19 cellular contexts compared by ENCODE assay signal in genomic region chr15:42102646-42103235, GRCh38. TPM values are rescaled to one million over a fixed set of nuclear protein-coding genes. Genes with fewer than 3 reads are reported as not detected.
DNase-seq lines count a peak whose midpoint lies in the region; ATAC-seq and TF ChIP-seq lines count a peak whose summit lies in the region.
"Had no signal": no experiment of that assay in that cellular context is flagged by ENCODE, and none has a peak within 500 bp of the region (broad histone marks: within the 10 kb centered on the region; RNA-seq: fewer than 3 reads in every experiment).

No MANE protein-coding gene starts in this region.

- H3K27ac ChIP-seq in GM23248 (no peak overlapping the region), smooth muscle cell (ENCODE audit: low read depth) (peak overlapping the region; percentile 32), ascending aorta (no peak overlapping the region)
- H3K27ac ChIP-seq: VCaP had no signal

- H3K36me3 Mint-ChIP-seq in activated naive CD8-positive, alpha-beta T cell treated with anti-CD3 and anti-CD28 coated beads, Interleukin-2, amount 50 U/mL, for 24 hours (ENCODE audit: low read depth) = no peaks in the 10 kb centered on the region
- H3K36me3 Mint-ChIP-seq: activated naive CD4-positive, alpha-beta T cell treated with anti-CD3 and anti-CD28 coated beads, Interleukin-2, amount 10 ng/mL, durations not matched to agents 7 days and 5 days; stimulated activated naive B cell treated with anti-CD40 and anti-IgM and Interleukin-4, amounts not matched to agents 10 μg/mL and 1 μg/mL and 100 μg/mL, for 72 hours had no signal

- H3K36me3 ChIP-seq in GM23248 (ENCODE audit: low read depth) (no peaks in the 10 kb centered on the region), smooth muscle cell (ENCODE audit: low read depth) (no peaks in the 10 kb centered on the region), ascending aorta (no peaks in the 10 kb centered on the region)

- H3K4me2 ChIP-seq in GM23248 (ENCODE audit: unreplicated experiment) (peak overlapping the region; percentile 14), smooth muscle cell (peak overlapping the region; percentile 47)

- no peaks in the 10 kb centered on the region for H3K9me3 Mint-ChIP-seq in activated naive CD8-positive, alpha-beta T cell treated with anti-CD3 and anti-CD28 coated beads, Interleukin-2, amount 50 U/mL, for 24 hours
- H3K9me3 Mint-ChIP-seq: activated naive CD4-positive, alpha-beta T cell treated with anti-CD3 and anti-CD28 coated beads, Interleukin-2, amount 10 ng/mL, durations not matched to agents 7 days and 5 days; CD4-positive, alpha-beta T cell; stimulated activated naive B cell treated with anti-CD40 and anti-IgM and Interleukin-4, amounts not matched to agents 10 μg/mL and 1 μg/mL and 100 μg/mL, for 72 hours had no signal

- H3K9me2 ChIP-seq in GM23248 (ENCODE audit: insufficient read depth) = no peaks in the 10 kb centered on the region

- no peak for ATAC-seq in activated naive CD8-positive, alpha-beta T cell treated with anti-CD3 and anti-CD28 coated beads, Interleukin-2, amount 50 U/mL, for 24 hours
- ATAC-seq in HG03521 (IDR thresholded peaks at IDR 0.05; ENCODE audit: unreplicated experiment) = no peak
- ATAC-seq: stimulated activated naive B cell treated with anti-CD40 and anti-IgM and Interleukin-4, amounts not matched to agents 10 μg/mL and 1 μg/mL and 100 μg/mL, for 72 hours had no signal

- no peak overlapping the region for H3K27ac Mint-ChIP-seq in activated naive CD8-positive, alpha-beta T cell treated with anti-CD3 and anti-CD28 coated beads, Interleukin-2, amount 50 U/mL, for 24 hours
- H3K27ac Mint-ChIP-seq: activated naive CD4-positive, alpha-beta T cell treated with anti-CD3 and anti-CD28 coated beads, Interleukin-2, amount 10 ng/mL, durations not matched to agents 7 days and 5 days; CD4-positive, alpha-beta T cell; stimulated activated naive B cell treated with anti-CD40 and anti-IgM and Interleukin-4, amounts not matched to agents 10 μg/mL and 1 μg/mL and 100 μg/mL, for 72 hours had no signal

- peaks cover 6% of the 10 kb centered on the region for H3K4me1 Mint-ChIP-seq in activated naive CD8-positive, alpha-beta T cell treated with anti-CD3 and anti-CD28 coated beads, Interleukin-2, amount 50 U/mL, for 24 hours

- H3F3A ChIP-seq in GM23248 (ENCODE audit: insufficient read depth) (no peaks in the 10 kb centered on the region), smooth muscle cell (ENCODE audit: low read depth) (no peaks in the 10 kb centered on the region)

- no peaks in the 10 kb centered on the region for H3K9me3 ChIP-seq in GM23248 (ENCODE audit: low read depth)
- H3K9me3 ChIP-seq in smooth muscle cell (replicated peaks; ENCODE audit: low read depth) = no peaks in the 10 kb centered on the region
- H3K9me3 ChIP-seq in ascending aorta = no peaks in the 10 kb centered on the region

- DNase-seq in GM23248 (peak; percentile 66), SW480 (ENCODE audit: low spot score) (peak; percentile 36), fibroblast of peridontal ligament (ENCODE audit: extremely low read depth) (peak; percentile 59), smooth muscle cell (lab: John Stamatoyannopoulos, UW; ENCODE audit: unreplicated experiment) (no peak), ascending aorta (ENCODE audit: low spot score in 2 of 2) (no peak)
- DNase-seq in activated naive CD8-positive, alpha-beta T cell treated with anti-CD3 and anti-CD28 coated beads, Interleukin-2, amount 50 U/mL, for 24 hours = no peak
- DNase-seq: activated naive CD4-positive, alpha-beta T cell treated with anti-CD3 and anti-CD28 coated beads, Interleukin-2, amount 10 ng/mL, durations not matched to agents 7 days and 5 days; CD4-positive, alpha-beta T cell; GF-D8; Kasumi-1; kidney; NCI-H2029 treated with DMSO at 0.1 percent for 48 hours; NK-92 treated with Interleukin-12 subunit alpha and Interleukin-12 subunit beta, amount 100 ng/mL, for 24 hours; retina; stimulated activated CD4-positive, alpha-beta T cell treated with anti-CD3 and anti-CD28 coated beads, Interleukin-4, amount 100 ng/mL, for 24 hours; stimulated activated naive B cell treated with anti-CD40 and anti-IgM and Interleukin-4, amounts not matched to agents 10 μg/mL and 1 μg/mL and 100 μg/mL, for 72 hours had no signal

- H3K4me1 ChIP-seq in GM23248 (ENCODE audit: insufficient read depth) = peaks cover 8% of the 10 kb centered on the region
- H3K4me1 ChIP-seq in smooth muscle cell (ENCODE audit: low read depth) = peaks cover 3% of the 10 kb centered on the region
- H3K4me1 ChIP-seq in ascending aorta = no peaks in the 10 kb centered on the region

- H4K20me1 ChIP-seq in GM23248 (ENCODE audit: insufficient read depth) = no peaks in the 10 kb centered on the region
- no peaks in the 10 kb centered on the region for H4K20me1 ChIP-seq in smooth muscle cell (ENCODE audit: low read depth)

- 73 to 74% methylated on average over 6 of the region's 6 CpGs for WGBS in GM23248 (ENCODE audit: low coverage in 1 of 2, low lambda C conversion rate in 2 of 2, missing lambda C conversion rate in 2 of 2), 2 experiments
- 81% methylated on average over 6 of the region's 6 CpGs for WGBS in smooth muscle cell (ENCODE audit: low lambda C conversion rate)

- no peak for TF ChIP-seq CTCF in smooth muscle cell (IDR thresholded peaks at IDR 0.05; ENCODE audit: borderline replicate concordance, insufficient read depth, poor library complexity, severe bottlenecking)
- TF ChIP-seq CTCF in ascending aorta (IDR thresholded peaks at IDR 0.05) = no peak

- no peaks in the 10 kb centered on the region for H3K79me2 ChIP-seq in GM23248 (ENCODE audit: insufficient read depth)
- H3K79me2 ChIP-seq in smooth muscle cell (ENCODE audit: low read depth) = no peaks in the 10 kb centered on the region

- no peak overlapping the region for H3K9ac ChIP-seq in GM23248
- no peak overlapping the region for H3K9ac ChIP-seq in smooth muscle cell (ENCODE audit: low read depth)

- no peak overlapping the region for H3K4me3 ChIP-seq in GM23248
- no peak overlapping the region for H3K4me3 ChIP-seq in smooth muscle cell
- H3K4me3 ChIP-seq in ascending aorta = no peak overlapping the region

- in situ Hi-C loops in GM23248 (cut with MboI) = no loop called here

- peaks cover 11% of the 10 kb centered on the region for H3K27me3 Mint-ChIP-seq in activated naive CD8-positive, alpha-beta T cell treated with anti-CD3 and anti-CD28 coated beads, Interleukin-2, amount 50 U/mL, for 24 hours

- H3K27me3 ChIP-seq in GM23248 (replicated peaks; ENCODE audit: insufficient read depth) (peaks cover 4% of the 10 kb centered on the region; the same call in 1 of the 2 replicates), smooth muscle cell (ENCODE audit: low read depth) (no peaks in the 10 kb centered on the region), ascending aorta (no peaks in the 10 kb centered on the region)

- H2AFZ ChIP-seq in GM23248 = no peak overlapping the region
- H2AFZ ChIP-seq in smooth muscle cell (ENCODE audit: low read depth) = no peak overlapping the region

- H3K4me3 Mint-ChIP-seq in activated naive CD8-positive, alpha-beta T cell treated with anti-CD3 and anti-CD28 coated beads, Interleukin-2, amount 50 U/mL, for 24 hours = no peak overlapping the region
- H3K4me3 Mint-ChIP-seq: activated naive CD4-positive, alpha-beta T cell treated with anti-CD3 and anti-CD28 coated beads, Interleukin-2, amount 10 ng/mL, durations not matched to agents 7 days and 5 days; CD4-positive, alpha-beta T cell; stimulated activated naive B cell treated with anti-CD40 and anti-IgM and Interleukin-4, amounts not matched to agents 10 μg/mL and 1 μg/mL and 100 μg/mL, for 72 hours had no signal

- intact Hi-C loops in ascending aorta (cut with DNase I) = no loop called here

RNA-seq across cellular contexts. Expression of gene PLA2G4D, which starts 8.4 kb away (rescaled TPM):
- not detected in 2 replicates for total RNA-seq in GM23248 (2014; rRNA removed; shearing (Covaris generic))
- polyA plus RNA-seq in GM23248 (2016; fragmentation: Nextera tagmentation; extraction: Ambion mirVana) = not detected in 2 replicates
- 0.36 TPM in 1 of 2 replicates, not detected in the other for total RNA-seq in smooth muscle cell
- 0.17 TPM in 1 of 2 replicates, not detected in the other for polyA plus RNA-seq in smooth muscle cell
- not detected for total RNA-seq in ascending aorta
- total RNA-seq: CD4-positive, alpha-beta T cell; glomerular endothelial cell; kidney had no signal

RNA-seq across cellular contexts. Expression of gene PLA2G4F, which starts 53.7 kb away (rescaled TPM):
- not detected in 2 replicates for total RNA-seq in GM23248 (2014; rRNA removed; shearing (Covaris generic))
- not detected in 2 replicates for polyA plus RNA-seq in GM23248 (2016; fragmentation: Nextera tagmentation; extraction: Ambion mirVana)
- total RNA-seq in smooth muscle cell = 1.3 and 2.4 TPM in 2 replicates
- polyA plus RNA-seq in smooth muscle cell = 0.46 and 1.5 TPM in 2 replicates
- total RNA-seq in ascending aorta = not detected
- total RNA-seq: CD4-positive, alpha-beta T cell; glomerular endothelial cell had no signal

Comparison
In these comparisons a context has a peak if more than half of its experiments do, and no peak if none do; other contexts are left out.
1. DNase-seq: peak in GM23248 (single experiment), SW480 (single experiment) and fibroblast of peridontal ligament (single experiment); none in smooth muscle cell (single experiment), activated naive CD8-positive, alpha-beta T cell treated with anti-CD3 and anti-CD28 coated beads, Interleukin-2, amount 50 U/mL, for 24 hours (single experiment) and ascending aorta (0 of 2).